ENCODE assay signal across 8 cellular contexts in genomic region chr7:140479739-140480084, GRCh38. TPM values are rescaled to one million over a fixed set of nuclear protein-coding genes. Genes with fewer than 3 reads are reported as not detected.
DNase-seq lines count a peak whose midpoint lies in the region; ATAC-seq, FAIRE-seq and TF ChIP-seq lines count a peak whose summit lies in the region.

No MANE protein-coding gene starts in this region.

- peaks cover 5% of the 10 kb centered on the region for H3K36me3 Mint-ChIP-seq in activated CD4-positive, alpha-beta T cell treated with anti-CD3 and anti-CD28 coated beads, Interleukin-2, amount 10 ng/mL, durations not matched to agents 24 days and 14 days (ENCODE audit: low read depth)
- H3K36me3 Mint-ChIP-seq in activated T-helper 17 cell treated with anti-CD3 and anti-CD28 coated beads, Interleukin-2, amount 50 U/mL, for 72 hours (ENCODE audit: low read depth): peaks cover 24% of the 10 kb centered on the region

- H3K36me3 ChIP-seq in kidney (ENCODE audit: control insufficient read depth in 1 of 2, insufficient read depth in 2 of 2, low read length in 2 of 2) (no peaks in the 10 kb centered on the region), thymus (ENCODE audit: control insufficient read depth, insufficient read depth) (no peaks in the 10 kb centered on the region)

- H3K4me1 ChIP-seq in kidney (ENCODE audit: control insufficient read depth in 1 of 2, insufficient read depth in 1 of 2, low read depth in 1 of 2, low read length in 2 of 2) (peaks cover 2 to 3% of the 10 kb centered on the region in 2 donors), thymus (ENCODE audit: control insufficient read depth, insufficient read depth, low read length) (peaks cover 5% of the 10 kb centered on the region)

- 2% methylated on average over 2 of the region's 2 CpGs for WGBS in thymus

- H3K27ac ChIP-seq in kidney (ENCODE audit: low read depth in 2 of 2, low read length in 2 of 2): peak overlapping the region; percentile 87 to 91
- peak overlapping the region; percentile 94 for H3K27ac ChIP-seq in thymus (ENCODE audit: low read depth)

- H3K4me3 Mint-ChIP-seq in activated CD4-positive, alpha-beta T cell treated with anti-CD3 and anti-CD28 coated beads, Interleukin-2, amount 10 ng/mL, durations not matched to agents 24 days and 14 days: peak overlapping the region; percentile 99
- peak overlapping the region; percentile 96 for H3K4me3 Mint-ChIP-seq in activated T-helper 17 cell treated with anti-CD3 and anti-CD28 coated beads, Interleukin-2, amount 50 U/mL, for 72 hours

- H3K4me3 ChIP-seq in kidney (ENCODE audit: low read length in 2 of 2): peak overlapping the region; percentile 54 to 80
- H3K4me3 ChIP-seq in thymus (ENCODE audit: low read length): peak overlapping the region; percentile 95

- H3K9me3 ChIP-seq in kidney (ENCODE audit: control insufficient read depth in 1 of 2, low read length in 2 of 2) (no peaks in the 10 kb centered on the region), thymus (ENCODE audit: control insufficient read depth) (no peaks in the 10 kb centered on the region)

- H3K9ac ChIP-seq in kidney (ENCODE audit: low read length in 2 of 2): peak overlapping the region in 1 of 2 donors; percentile 82

- peaks cover 16% of the 10 kb centered on the region for H3K27me3 Mint-ChIP-seq in activated CD4-positive, alpha-beta T cell treated with anti-CD3 and anti-CD28 coated beads, Interleukin-2, amount 10 ng/mL, durations not matched to agents 24 days and 14 days
- no peaks in the 10 kb centered on the region for H3K27me3 Mint-ChIP-seq in activated T-helper 17 cell treated with anti-CD3 and anti-CD28 coated beads, Interleukin-2, amount 50 U/mL, for 72 hours

- H3K4me1 Mint-ChIP-seq in activated CD4-positive, alpha-beta T cell treated with anti-CD3 and anti-CD28 coated beads, Interleukin-2, amount 10 ng/mL, durations not matched to agents 24 days and 14 days: peaks cover 26% of the 10 kb centered on the region
- H3K4me1 Mint-ChIP-seq in activated T-helper 17 cell treated with anti-CD3 and anti-CD28 coated beads, Interleukin-2, amount 50 U/mL, for 72 hours: peaks cover 17% of the 10 kb centered on the region

- no peak for TF ChIP-seq CTCF in kidney (IDR thresholded peaks at IDR 0.05; ENCODE audit: borderline replicate concordance, extremely low read depth, insufficient read depth)

- ATAC-seq in activated T-helper 17 cell treated with anti-CD3 and anti-CD28 coated beads, Interleukin-2, amount 50 U/mL, for 72 hours (replicated peaks): no peak
- no peak for ATAC-seq in HG02981 (IDR thresholded peaks at IDR 0.05; ENCODE audit: unreplicated experiment)

- intact Hi-C loops in activated CD4-positive, alpha-beta T cell treated with anti-CD3 and anti-CD28 coated beads, Interleukin-2, amount 10 ng/mL, durations not matched to agents 24 days and 14 days (cut with micrococcal nuclease): loop anchor here (1.0 to 2.0 kb wide), 9 partner anchors 77 to 536 kb away; partner anchors contain the start of genes ADCK2, NDUFB2 and PARP12
- intact Hi-C loops in kidney (cut with DNase I): no loop called here

- peak overlapping the region; percentile 97 for H3K27ac Mint-ChIP-seq in activated CD4-positive, alpha-beta T cell treated with anti-CD3 and anti-CD28 coated beads, Interleukin-2, amount 10 ng/mL, durations not matched to agents 24 days and 14 days
- H3K27ac Mint-ChIP-seq in activated T-helper 17 cell treated with anti-CD3 and anti-CD28 coated beads, Interleukin-2, amount 50 U/mL, for 72 hours: peak overlapping the region; percentile 94

- no peak for FAIRE-seq in kidney (lab: Jason Lieb, UNC)

- DNase-seq in activated CD4-positive, alpha-beta T cell treated with anti-CD3 and anti-CD28 coated beads, Interleukin-2, amount 10 ng/mL, durations not matched to agents 24 days and 14 days: no peak
- no peak for DNase-seq in activated CD4-positive, alpha-beta T cell treated with anti-CD3 and anti-CD28 coated beads, Interleukin-2, amount 50 U/mL, for 48 hours
- DNase-seq in kidney (no peak), OCI-M2 (lab: John Stamatoyannopoulos, UW; ENCODE audit: unreplicated experiment) (no peak)
- no peak for DNase-seq in stimulated activated CD4-positive, alpha-beta T cell treated with anti-CD3 and anti-CD28 coated beads, Interleukin-15, amount 100 ng/mL, for 24 hours

- H3K9me3 Mint-ChIP-seq in activated CD4-positive, alpha-beta T cell treated with anti-CD3 and anti-CD28 coated beads, Interleukin-2, amount 10 ng/mL, durations not matched to agents 24 days and 14 days: no peaks in the 10 kb centered on the region
- H3K9me3 Mint-ChIP-seq in activated T-helper 17 cell treated with anti-CD3 and anti-CD28 coated beads, Interleukin-2, amount 50 U/mL, for 72 hours: no peaks in the 10 kb centered on the region

- no peaks in the 10 kb centered on the region for H3K27me3 ChIP-seq in thymus (ENCODE audit: control insufficient read depth, insufficient read depth)

RNA-seq across cellular contexts. Expression of gene MKRN1, which starts 0.4 kb away (rescaled TPM):
- total RNA-seq in activated CD4-positive, alpha-beta T cell treated with anti-CD3 and anti-CD28 coated beads, Interleukin-2, amount 10 ng/mL, durations not matched to agents 24 days and 14 days: 59.7 and 67.5 TPM in 2 replicates
- 10 to 100 TPM; 77.6 to 81.5 TPM for total RNA-seq in activated T-helper 17 cell treated with anti-CD3 and anti-CD28 coated beads, Interleukin-2, amount 50 U/mL, for 72 hours
- 106 TPM for total RNA-seq in kidney
- polyA plus RNA-seq in kidney (ENCODE audit: insufficient read depth, low read depth, low replicate concordance) (48.8 TPM), thymus (64.8 TPM)
